Comparison of ENCODE assay signal across 8 cellular contexts in genomic region chr11:1336836-1337646, GRCh38. TPM values are rescaled to one million over a fixed set of nuclear protein-coding genes. Genes with fewer than 3 reads are reported as not detected.
DNase-seq lines count a peak whose midpoint lies in the region; ATAC-seq and TF ChIP-seq lines count a peak whose summit lies in the region.

No MANE protein-coding gene starts in this region.

- H3K4me1 ChIP-seq in gastroesophageal sphincter (peaks cover 6 to 26% (median 6%) of the 10 kb centered on the region in 3 donors), prostate gland (replicated peaks) (peaks cover 12% of the 10 kb centered on the region)

- TF ChIP-seq POLR2A in gastroesophageal sphincter (IDR thresholded peaks at IDR 0.05) = no peak
- TF ChIP-seq POLR2A in prostate gland (IDR thresholded peaks at IDR 0.05) = no peak

- DNase-seq in GM10266 (ENCODE audit: extremely low spot score) (peak; percentile 65), prostate gland (ENCODE audit: low spot score) (no peak), hepatic stellate cell (ENCODE audit: low spot score) (no peak), cortex of kidney (lab: John Stamatoyannopoulos, UW) (no peak)
- DNase-seq in activated CD4-positive, alpha-beta T cell treated with anti-CD3 and anti-CD28 coated beads, Interleukin-2, amount 50 U/mL, for 48 hours = peak; percentile 29 to 32

- H3K4me3 ChIP-seq in gastroesophageal sphincter = peak overlapping the region; percentile 28 to 63
- H3K4me3 ChIP-seq in prostate gland = peak overlapping the region; percentile 29 to 39

- intact Hi-C loops in prostate gland (cut with DNase I) = no loop called here

- no CpG with 5 or more reads among the region's 95 CpGs for WGBS in gastroesophageal sphincter (ENCODE audit: low coverage in 1 of 2), 2 donors
- 3% methylated on average over 67 of the region's 95 CpGs for WGBS in prostate gland

- ATAC-seq in gastroesophageal sphincter (peak; percentile 30), HG02970 (IDR thresholded peaks at IDR 0.05; ENCODE audit: low FRiP score, unreplicated experiment) (no peak), GM19324 (IDR thresholded peaks at IDR 0.05; ENCODE audit: low FRiP score, unreplicated experiment) (no peak)

- TF ChIP-seq CTCF in GM10266 (IDR thresholded peaks at IDR 0.05; ENCODE audit: control insufficient read depth, insufficient read depth, low read depth, missing control alignments) = no peak
- TF ChIP-seq CTCF in gastroesophageal sphincter (IDR thresholded peaks at IDR 0.05) = no peak
- no peak for TF ChIP-seq CTCF in prostate gland (IDR thresholded peaks at IDR 0.05)

- H3K36me3 ChIP-seq in gastroesophageal sphincter (no peaks in the 10 kb centered on the region), prostate gland (no peaks in the 10 kb centered on the region)

- H3K9me3 ChIP-seq in gastroesophageal sphincter = no peaks in the 10 kb centered on the region
- H3K9me3 ChIP-seq in prostate gland = no peaks in the 10 kb centered on the region

- H3K27me3 ChIP-seq in gastroesophageal sphincter = no peaks in the 10 kb centered on the region
- no peaks in the 10 kb centered on the region for H3K27me3 ChIP-seq in prostate gland (replicated peaks; ENCODE audit: insufficient read depth)

- H3K27ac ChIP-seq in gastroesophageal sphincter (peak overlapping the region; percentile 8 to 90 (median 85)), prostate gland (peak overlapping the region; percentile 42 to 43)

- no peak for TF ChIP-seq EP300 in gastroesophageal sphincter (IDR thresholded peaks at IDR 0.05)

RNA-seq across cellular contexts. Expression of gene TOLLIP, which starts 27.6 kb away (rescaled TPM):
- 10 to 100 TPM; 42.3 to 70.6 (median 49.1) TPM for total RNA-seq in gastroesophageal sphincter
- total RNA-seq in prostate gland = 100 to 1,000 TPM in 1 of 2 donors, 10 to 100 TPM in 1; 72.8 to 161 TPM

RNA-seq across cellular contexts. Expression of gene BRSK2, which starts 52.7 kb away (rescaled TPM):
- total RNA-seq in gastroesophageal sphincter = 1 to 10 TPM; 1.4 to 8.6 (median 2.0) TPM
- total RNA-seq in prostate gland = 10 to 100 TPM in 1 of 2 donors, under 1 TPM in 1; 0.96 to 29.7 TPM

Comparison
In these comparisons a context has a peak if more than half of its experiments do, and no peak if none do; other contexts are left out.
1. DNase-seq: peak in GM10266 (single experiment) and activated CD4-positive, alpha-beta T cell treated with anti-CD3 and anti-CD28 coated beads, Interleukin-2, amount 50 U/mL, for 48 hours (2 of 2); none in prostate gland (single experiment), hepatic stellate cell (single experiment) and cortex of kidney (single experiment).